11 cellular contexts compared by ENCODE assay signal in the genomic region with DNA sequence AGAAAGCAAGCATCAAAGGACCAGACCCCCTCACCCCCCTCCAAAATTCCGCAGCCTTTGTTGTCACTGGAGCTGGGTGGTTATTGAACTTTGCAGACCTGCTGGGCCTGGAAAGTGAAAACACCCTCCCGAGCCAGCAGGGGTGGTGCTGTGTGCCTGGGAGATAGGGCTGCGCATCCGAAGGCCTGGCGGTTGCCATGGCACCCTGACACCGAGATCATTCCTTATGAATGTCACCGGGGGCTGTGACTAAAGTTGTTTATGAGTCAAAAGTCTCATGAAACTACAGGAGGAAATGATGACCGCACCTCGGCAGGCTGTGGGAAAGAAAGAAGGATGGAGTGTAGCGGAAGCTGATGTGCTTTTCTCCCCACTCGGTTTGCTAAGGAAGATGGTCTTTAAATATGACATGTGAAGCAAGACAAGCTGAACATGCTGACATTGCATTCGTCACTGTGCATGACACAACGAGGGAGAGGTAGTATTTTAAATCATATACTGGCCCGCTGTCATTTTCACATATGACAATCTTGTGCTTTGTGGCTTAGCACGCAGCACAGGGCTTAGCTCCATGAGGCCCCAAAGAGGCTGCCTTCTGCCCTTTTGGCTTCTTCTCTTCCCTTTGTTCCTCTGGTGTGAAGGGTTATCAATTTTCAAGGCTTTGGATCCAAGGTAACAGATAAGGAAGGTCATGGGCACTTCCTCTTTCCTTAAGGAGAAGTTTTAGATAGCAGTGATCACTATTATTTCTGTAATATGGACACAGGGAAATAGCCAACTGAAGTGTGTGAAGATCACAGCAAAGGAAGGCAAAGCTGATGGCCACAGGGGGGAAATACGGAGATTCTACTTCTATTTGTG.
DNase-seq lines count a peak whose midpoint lies in the region; ATAC-seq, FAIRE-seq and TF ChIP-seq lines count a peak whose summit lies in the region.
"Had no signal": no experiment of that assay in that cellular context is flagged by ENCODE, and none has a peak within 500 bp of the region (broad histone marks: within the 10 kb centered on the region; RNA-seq: fewer than 3 reads in every experiment).

No MANE protein-coding gene starts in this region.

- no peaks in the 10 kb centered on the region for H3K79me2 ChIP-seq in H1 (ENCODE audit: control insufficient read depth in 1 of 2, insufficient read depth in 2 of 2, low read length in 2 of 2)

- no peak overlapping the region for H3K18ac ChIP-seq in H1 (ENCODE audit: extremely low read depth, low read length)

- H4K5ac ChIP-seq in H1 (ENCODE audit: insufficient read length, low read depth, low read length): no peak overlapping the region

- H4K8ac ChIP-seq in H1 (ENCODE audit: extremely low read depth, insufficient read depth, low read length): 0 out of 2 replicates have a peak overlapping the region, but pooled peaks have one; percentile 1

- no peaks in the 10 kb centered on the region for H3K23me2 ChIP-seq in H1 (ENCODE audit: low read depth, low read length)

- ATAC-seq in HG03520 (IDR thresholded peaks at IDR 0.05; ENCODE audit: unreplicated experiment): no peak
- ATAC-seq: Panc1 had no signal

- 58% methylated on average over 16 of the region's 16 CpGs; no CpG with 5 or more reads in 1 of the 2 experiments for WGBS in H1 (ENCODE audit: extremely low coverage in 1 of 2, insufficient coverage in 1 of 2, insufficient read length in 1 of 2, insufficient replicate concordance in 2 of 2, low coverage in 1 of 2, low lambda C conversion rate in 2 of 2, missing lambda C conversion rate in 1 of 2), 2 experiments

- peak overlapping the region in 1 of 4 experiments; percentile 34; a peak in 1 of 8 replicates for H3K4me3 ChIP-seq in H1 (ENCODE audit: extremely low read depth in 1 of 4, insufficient read depth in 2 of 4, low read depth in 3 of 4, low read length in 4 of 4)

- no peak overlapping the region for H4K91ac ChIP-seq in H1 (replicated peaks; ENCODE audit: insufficient read length, low read length)

- no peak for FAIRE-seq in H1 (lab: Jason Lieb, UNC)
- FAIRE-seq: colon had no signal

- no peak for TF ChIP-seq EP300 in H1 (IDR thresholded peaks at IDR 0.05; ENCODE audit: borderline replicate concordance in 1 of 2, low read depth in 2 of 2, low read length in 2 of 2)

- no peak overlapping the region for H3K23ac ChIP-seq in H1 (ENCODE audit: insufficient read length)

- in situ Hi-C loops in ACHN (cut with HindIII; ENCODE audit: low pct_ligation_motif_present, low pct_unique_long_range_greater_than_20kb, low sequenced_read_pairs): no loop called here

- no peak overlapping the region for H2AFZ ChIP-seq in H1 (ENCODE audit: low read length)

- H2BK5ac ChIP-seq in H1 (ENCODE audit: low read depth, low read length): no peak overlapping the region

- no peaks in the 10 kb centered on the region for H4K20me1 ChIP-seq in H1 (replicated peaks in 1 of 2; ENCODE audit: control insufficient read depth in 1 of 2, insufficient read depth in 2 of 2, low read length in 2 of 2)

- no peak overlapping the region for H3K56ac ChIP-seq in H1 (replicated peaks; ENCODE audit: insufficient read length, low read depth, low read length)

- TF ChIP-seq CTCF in H1 (IDR thresholded peaks at IDR 0.05; ENCODE audit: control extremely low read depth in 1 of 3, insufficient read depth in 1 of 3, low read depth in 1 of 3, low read length in 3 of 3): peak; percentile 19 to 39 (median 35); a peak in 3 of 4 replicates

- H3K4ac ChIP-seq in H1 (replicated peaks; ENCODE audit: insufficient read length, low read depth, low read length): no peak overlapping the region

- TF ChIP-seq POLR2A in H1 (IDR thresholded peaks at IDR 0.05; ENCODE audit: control extremely low read depth in 1 of 2, low read depth in 2 of 2, low read length in 2 of 2): no peak

- H3K9ac ChIP-seq in H1 (replicated peaks in 1 of 4; ENCODE audit: extremely low read depth in 1 of 4, low read depth in 3 of 4, low read length in 3 of 4): no peak overlapping the region

- H2BK15ac ChIP-seq in H1 (ENCODE audit: low read length): no peak overlapping the region

- peak overlapping the region; percentile 42 to 43; a peak in 2 of 4 replicates for H3K4me2 ChIP-seq in H1 (ENCODE audit: insufficient read depth in 1 of 2, low read depth in 2 of 2, low read length in 2 of 2)

- H3K14ac ChIP-seq in H1 (ENCODE audit: insufficient read length): no peak overlapping the region

- no peak overlapping the region for H2BK12ac ChIP-seq in H1 (ENCODE audit: low read depth, low read length)

- H3K4me1 ChIP-seq in H1 (replicated peaks in 1 of 4; ENCODE audit: control insufficient read depth in 3 of 4, insufficient read depth in 4 of 4, low read length in 3 of 4): peaks cover 0 to 13% (median 5%) of the 10 kb centered on the region in 4 experiments; a peak in 4 of 7 replicates

- peaks cover 0 to 4% (median 0%) of the 10 kb centered on the region in 4 experiments; a peak in 1 of 8 replicates for H3K36me3 ChIP-seq in H1 (ENCODE audit: control insufficient read depth in 2 of 4, insufficient read depth in 4 of 4, low read length in 3 of 4)

- H3K27me3 ChIP-seq in H1 (replicated peaks in 1 of 4; ENCODE audit: control insufficient read depth in 3 of 4, extremely low read depth in 1 of 4, insufficient read depth in 3 of 4, low read length in 3 of 4): no peaks in the 10 kb centered on the region

- H2AK5ac ChIP-seq in H1 (ENCODE audit: low read depth, low read length): no peak overlapping the region

- H3K27ac ChIP-seq in H1 (ENCODE audit: low read depth, low read length): no peak overlapping the region

- H2BK120ac ChIP-seq in H1 (replicated peaks; ENCODE audit: low read depth, low read length): no peak overlapping the region

- POLR2A ChIA-PET in H1 (lab: Charles Lee; ENCODE audit: partially characterized antibody): no interaction called here

- DNase-seq in activated CD4-positive, alpha-beta T cell treated with anti-CD3 and anti-CD28 coated beads for 48 hours: peak; percentile 38
- DNase-seq in activated CD4-positive, alpha-beta T cell treated with anti-CD3 and anti-CD28 coated beads, Interleukin-2, amount 50 U/mL, for 4 hours: no peak
- DNase-seq in RKO (ENCODE audit: low spot score) (peak; percentile 38), H1 (ENCODE audit: low read depth in 1 of 2, low spot score in 2 of 2) (peak in 1 of 2 experiments; percentile 59), non-pigmented ciliary epithelial cell (ENCODE audit: low read depth) (peak; percentile 37), ACHN (no peak), NOMO-1 treated with dmso at 0.1 percent for 144 hours (lab: John Stamatoyannopoulos, UW; ENCODE audit: unreplicated experiment) (no peak)
- DNase-seq: activated CD4-positive, alpha-beta T cell treated with anti-CD3 and anti-CD28 coated beads, Interleukin-2, amount 50 U/mL, for 48 hours had no signal

- TF ChIP-seq RAD21 in H1 (IDR thresholded peaks at IDR 0.05 in 1 of 2, conservative IDR thresholded peaks at IDR 0.05 in 1 of 2; ENCODE audit: low read depth in 2 of 2, low read length in 2 of 2): peak; percentile 35 to 51; a peak in 3 of 4 replicates

- peaks cover 10 to 15% of the 10 kb centered on the region in 2 experiments; a peak in 3 of 4 replicates for H3K9me3 ChIP-seq in H1 (ENCODE audit: insufficient read depth in 2 of 2, low read depth in 1 of 2, low read length in 1 of 2)

- CTCF ChIA-PET in H1 (lab: Charles Lee; ENCODE audit: partially characterized antibody): interaction anchor here (0.7 to 2.9 kb wide), 7 partner anchors 12 to 854 kb away, joined by 3 to 13 read pairs (median 4); no protein-coding TSS in a partner anchor

- H2BK20ac ChIP-seq in H1 (ENCODE audit: low read length): no peak overlapping the region

- H3K79me1 ChIP-seq in H1 (ENCODE audit: low read depth, low read length): no peaks in the 10 kb centered on the region; the same call in 1 of the 2 replicates

TF ChIP-seq in H1, 55 proteins besides CTCF, POLR2A, EP300 and RAD21:
- TF ChIP-seq KDM1A (IDR thresholded peaks at IDR 0.05; ENCODE audit: borderline replicate concordance, low read length) (no peak), SP1 (IDR thresholded peaks at IDR 0.05; ENCODE audit: low read depth, low read length) (no peak), TBP (IDR thresholded peaks at IDR 0.05; ENCODE audit: low read depth, low read length) (no peak), EGR1 (IDR thresholded peaks at IDR 0.05; ENCODE audit: borderline replicate concordance, low read depth, low read length) (no peak), BRCA1 (IDR thresholded peaks at IDR 0.05; ENCODE audit: low read depth, low read length) (no peak), EZH2 (IDR thresholded peaks at IDR 0.05; ENCODE audit: low read depth, low read length, severe bottlenecking) (no peak), HDAC6 (IDR thresholded peaks at IDR 0.05; ENCODE audit: low read depth, low read length) (no peak), TAF7 (optimal IDR thresholded peaks at IDR 0.05; ENCODE audit: borderline replicate concordance, low read depth, low read length) (no peak), TEAD4 (IDR thresholded peaks at IDR 0.05; ENCODE audit: low read depth, low read length) (no peak; the same call in 1 of the 2 replicates)
TF ChIP-seq in H1: peak in this region for 0.

Comparison
In these comparisons a context has a peak if more than half of its experiments do, and no peak if none do; other contexts are left out.
1. DNase-seq: peak in activated CD4-positive, alpha-beta T cell treated with anti-CD3 and anti-CD28 coated beads for 48 hours (single experiment), RKO (single experiment) and non-pigmented ciliary epithelial cell (single experiment); none in activated CD4-positive, alpha-beta T cell treated with anti-CD3 and anti-CD28 coated beads, Interleukin-2, amount 50 U/mL, for 4 hours (0 of 2), ACHN (single experiment) and NOMO-1 treated with dmso at 0.1 percent for 144 hours (single experiment).